ENCODE assay signal across 8 cellular contexts in genomic region chr12:14961466-14962155, GRCh38. TPM values are rescaled to one million over a fixed set of nuclear protein-coding genes. Genes with fewer than 3 reads are reported as not detected.
DNase-seq lines count a peak whose midpoint lies in the region; ATAC-seq, FAIRE-seq and TF ChIP-seq lines count a peak whose summit lies in the region.

TSS of gene ARHGDIB (minus strand) at chr12:14961601. CDS start at chr12:14950712, 10,889 bp downstream.

- TF ChIP-seq CTCF in kidney (IDR thresholded peaks at IDR 0.05; ENCODE audit: borderline replicate concordance, extremely low read depth, insufficient read depth) = no peak

- peaks cover 39% of the 10 kb centered on the region for H3K36me3 Mint-ChIP-seq in activated naive CD8-positive, alpha-beta T cell treated with anti-CD3 and anti-CD28 coated beads for 36 hours

- H3K4me3 ChIP-seq in kidney (ENCODE audit: low read length in 2 of 2) = peak within 1 kb of the TSS; percentile 43 to 72

- H3K4me1 ChIP-seq in kidney (ENCODE audit: control insufficient read depth in 1 of 2, insufficient read depth in 1 of 2, low read depth in 1 of 2, low read length in 2 of 2) = peaks cover 0 to 3% of the 10 kb centered on the region in 2 donors

- no peaks in the 10 kb centered on the region for H3K36me3 ChIP-seq in kidney (ENCODE audit: control insufficient read depth in 1 of 2, insufficient read depth in 2 of 2, low read length in 2 of 2)

- DNase-seq in SIG-M5 (lab: John Stamatoyannopoulos, UW) (peak; percentile 97), kidney (no peak), NCI-H2029 (lab: John Stamatoyannopoulos, UW) (no peak), NCI-H2196 treated with DMSO at 0.1 percent for 48 hours (lab: John Stamatoyannopoulos, UW; ENCODE audit: unreplicated experiment) (no peak)
- DNase-seq in activated naive CD8-positive, alpha-beta T cell treated with anti-CD3 and anti-CD28 coated beads for 36 hours = peak; percentile 78
- peak; percentile 49 to 57 for DNase-seq in stimulated activated CD8-positive, alpha-beta memory T cell treated with anti-CD3 and anti-CD28 coated beads, Interleukin-2, amount 100 ng/mL, for 1 hour (ENCODE audit: low read depth in 2 of 2)

- peak within 1 kb of the TSS; percentile 48 to 91 for H3K27ac ChIP-seq in kidney (ENCODE audit: low read depth in 2 of 2, low read length in 2 of 2)

- no peak for FAIRE-seq in kidney (lab: Jason Lieb, UNC)

- ATAC-seq in GM18861 (IDR thresholded peaks at IDR 0.05; ENCODE audit: unreplicated experiment) = peak; percentile 53
- ATAC-seq in HG03025 (IDR thresholded peaks at IDR 0.05; ENCODE audit: low FRiP score, unreplicated experiment) = peak; percentile 64

- H3K9ac ChIP-seq in kidney (ENCODE audit: low read length in 2 of 2) = peak within 1 kb of the TSS; percentile 22 to 47

- no peaks in the 10 kb centered on the region for H3K27me3 Mint-ChIP-seq in activated naive CD8-positive, alpha-beta T cell treated with anti-CD3 and anti-CD28 coated beads for 36 hours

- H3K9me3 Mint-ChIP-seq in activated naive CD8-positive, alpha-beta T cell treated with anti-CD3 and anti-CD28 coated beads for 36 hours = no peaks in the 10 kb centered on the region

- H3K9me3 ChIP-seq in kidney (ENCODE audit: control insufficient read depth in 1 of 2, low read length in 2 of 2) = no peaks in the 10 kb centered on the region

- peak within 1 kb of the TSS; percentile 98 for H3K4me3 Mint-ChIP-seq in activated naive CD8-positive, alpha-beta T cell treated with anti-CD3 and anti-CD28 coated beads for 36 hours

- intact Hi-C loops in kidney (cut with DNase I) = no loop called here

- peak within 1 kb of the TSS; percentile 97 for H3K27ac Mint-ChIP-seq in activated naive CD8-positive, alpha-beta T cell treated with anti-CD3 and anti-CD28 coated beads for 36 hours

- peaks cover 48% of the 10 kb centered on the region for H3K4me1 Mint-ChIP-seq in activated naive CD8-positive, alpha-beta T cell treated with anti-CD3 and anti-CD28 coated beads for 36 hours

RNA-seq across cellular contexts. Expression of gene ARHGDIB, which starts in this region (rescaled TPM):
- total RNA-seq in activated naive CD8-positive, alpha-beta T cell treated with anti-CD3 and anti-CD28 coated beads for 36 hours = 100 to 1,000 TPM; 652 to 665 TPM
- total RNA-seq in kidney = 151 TPM
- polyA plus RNA-seq in kidney (ENCODE audit: insufficient read depth, low read depth, low replicate concordance) = 127 TPM

Comparison
In these comparisons a context has a peak if more than half of its experiments do, and no peak if none do; other contexts are left out.
1. DNase-seq: peak in SIG-M5 (single experiment), activated naive CD8-positive, alpha-beta T cell treated with anti-CD3 and anti-CD28 coated beads for 36 hours (single experiment) and stimulated activated CD8-positive, alpha-beta memory T cell treated with anti-CD3 and anti-CD28 coated beads, Interleukin-2, amount 100 ng/mL, for 1 hour (2 of 2); none in kidney (single experiment), NCI-H2029 (single experiment) and NCI-H2196 treated with DMSO at 0.1 percent for 48 hours (single experiment).